In genomic region chr1:177780096-177780700, GRCh38 we compare ENCODE assay signal across 9 cellular contexts.
A peak's percentile ranks its signal among the peaks of the same experiment; 100 is the strongest.
DNase-seq lines count a peak whose midpoint lies in the region; FAIRE-seq and TF ChIP-seq lines count a peak whose summit lies in the region.
"Had no signal": no experiment of that assay in that cellular context is flagged by ENCODE, and none has a peak within 500 bp of the region (broad histone marks: within the 10 kb centered on the region; RNA-seq: fewer than 3 reads in every experiment).

No MANE protein-coding gene starts in this region.

- no peak overlapping the region for H3K27ac ChIP-seq in endothelial cell of umbilical vein (ENCODE audit: insufficient read depth, low read depth, low read length)
- H3K27ac ChIP-seq in neural cell (ENCODE audit: low read length) = no peak overlapping the region

- H3K4me2 ChIP-seq in endothelial cell of umbilical vein (ENCODE audit: insufficient read depth, low read length) (no peak overlapping the region), neural cell (ENCODE audit: low read length) (no peak overlapping the region)

- H3K36me3 Mint-ChIP-seq in activated CD4-positive, alpha-beta T cell treated with anti-CD3 and anti-CD28 coated beads, Interleukin-2, amount 10 ng/mL, durations not matched to agents 24 days and 14 days (ENCODE audit: low read depth) = no peaks in the 10 kb centered on the region

- H2AFZ ChIP-seq in endothelial cell of umbilical vein (ENCODE audit: low read depth, low read length) = no peak overlapping the region
- H2AFZ ChIP-seq in neural cell (ENCODE audit: low read depth, low read length) = no peak overlapping the region

- DNase-seq in Daoy (ENCODE audit: low read depth) = peak; percentile 13
- peak; percentile 29 for DNase-seq in HT1080 (ENCODE audit: low read depth)
- peak; percentile 10 to 33 for DNase-seq in NOMO-1 (lab: John Stamatoyannopoulos, UW; ENCODE audit: unreplicated experiment in 2 of 2)
- peak; percentile 45 for DNase-seq in endothelial cell of umbilical vein (ENCODE audit: low read depth, low spot score)
- no peak for DNase-seq in activated CD4-positive, alpha-beta T cell treated with anti-CD3 and anti-CD28 coated beads, Interleukin-2, amount 10 ng/mL, durations not matched to agents 24 days and 14 days
- no peak for DNase-seq in stimulated activated CD4-positive, alpha-beta T cell treated with anti-CD3 and anti-CD28 coated beads, Interleukin-4, amount 100 ng/mL, for 4 hours
- DNase-seq in stimulated activated CD4-positive, alpha-beta T cell treated with anti-CD3 and anti-CD28 coated beads, Interleukin-4, amount 100 ng/mL, for 24 hours = no peak

- no peaks in the 10 kb centered on the region for H3K9me2 ChIP-seq in neural cell (ENCODE audit: insufficient read depth, low read length)

- H3F3A ChIP-seq in neural cell (ENCODE audit: insufficient read depth, low read length, poor library complexity, severe bottlenecking) = no peaks in the 10 kb centered on the region

- H4K20me1 ChIP-seq in endothelial cell of umbilical vein (replicated peaks; ENCODE audit: control insufficient read depth, extremely low read depth, insufficient read depth, low read length) (no peaks in the 10 kb centered on the region), neural cell (ENCODE audit: insufficient read depth) (no peaks in the 10 kb centered on the region)

- H3K27me3 Mint-ChIP-seq in activated CD4-positive, alpha-beta T cell treated with anti-CD3 and anti-CD28 coated beads, Interleukin-2, amount 10 ng/mL, durations not matched to agents 24 days and 14 days = no peaks in the 10 kb centered on the region

- no TSS peak for BruUV-seq in endothelial cell of umbilical vein (replicated peaks; lab: Mats Ljungman, UMichigan)

- H3K4me3 ChIP-seq in endothelial cell of umbilical vein (replicated peaks in 1 of 3; ENCODE audit: insufficient read depth in 1 of 3, low read depth in 1 of 3, low read length in 3 of 3) = no peak overlapping the region
- no peak overlapping the region for H3K4me3 ChIP-seq in neural cell (ENCODE audit: low read length)
- H3K4me3 ChIP-seq: K562 had no signal

- CTCF ChIA-PET in endothelial cell of umbilical vein (lab: Charles Lee) = interaction anchor here (0.7 to 2.9 kb wide), 6 partner anchors 11 to 888 kb away, joined by 3 to 19 read pairs (median 4); no protein-coding TSS in a partner anchor

- no peak overlapping the region for H3K9ac ChIP-seq in endothelial cell of umbilical vein (replicated peaks; ENCODE audit: extremely low read depth, insufficient read depth, low read length)
- H3K9ac ChIP-seq in neural cell (ENCODE audit: low read length) = no peak overlapping the region

- intact Hi-C loops in endothelial cell of umbilical vein (cut with micrococcal nuclease) = loop anchor here (1.0 to 10.0 kb wide), 4 partner anchors 147 to 595 kb away; no protein-coding TSS in a partner anchor
- intact Hi-C loops in activated CD4-positive, alpha-beta T cell treated with anti-CD3 and anti-CD28 coated beads, Interleukin-2, amount 10 ng/mL, durations not matched to agents 24 days and 14 days (cut with micrococcal nuclease) = no loop called here

- H3K9me3 ChIP-seq in endothelial cell of umbilical vein (replicated peaks; ENCODE audit: control insufficient read depth, insufficient read depth, low read length) = no peaks in the 10 kb centered on the region
- H3K9me3 ChIP-seq in neural cell (ENCODE audit: low read length) = no peaks in the 10 kb centered on the region

- peak; percentile 42 for FAIRE-seq in endothelial cell of umbilical vein (lab: Jason Lieb, UNC)
- FAIRE-seq: K562 had no signal

- H3K27ac Mint-ChIP-seq in activated CD4-positive, alpha-beta T cell treated with anti-CD3 and anti-CD28 coated beads, Interleukin-2, amount 10 ng/mL, durations not matched to agents 24 days and 14 days = no peak overlapping the region

- TF ChIP-seq CTCF in endothelial cell of umbilical vein (IDR thresholded peaks at IDR 0.05; ENCODE audit: extremely low read depth in 1 of 2, insufficient read depth in 1 of 2, low read depth in 1 of 2, low read length in 2 of 2) (peak in 1 of 2 donors; percentile 19), neural cell (IDR thresholded peaks at IDR 0.05; ENCODE audit: poor library complexity, severe bottlenecking) (peak; percentile 80)

- TF ChIP-seq POLR2A in endothelial cell of umbilical vein (IDR thresholded peaks at IDR 0.05; ENCODE audit: low read depth, low read length) = no peak

- POLR2A ChIA-PET in endothelial cell of umbilical vein (lab: Charles Lee) = no interaction called here

- H3K4me3 Mint-ChIP-seq in activated CD4-positive, alpha-beta T cell treated with anti-CD3 and anti-CD28 coated beads, Interleukin-2, amount 10 ng/mL, durations not matched to agents 24 days and 14 days = no peak overlapping the region

- peak; percentile 82 for TF ChIP-seq RAD21 in neural cell (conservative IDR thresholded peaks at IDR 0.05)

- H3K9me3 Mint-ChIP-seq in activated CD4-positive, alpha-beta T cell treated with anti-CD3 and anti-CD28 coated beads, Interleukin-2, amount 10 ng/mL, durations not matched to agents 24 days and 14 days = peaks cover 5% of the 10 kb centered on the region

- dilution Hi-C loops in endothelial cell of umbilical vein (cut with MboI; ENCODE audit: extremely low pct_ligation_motif_present, low sequenced_read_pairs) = no loop called here

- H3K9me1 ChIP-seq in endothelial cell of umbilical vein (replicated peaks; ENCODE audit: control insufficient read depth, extremely low read depth, insufficient read depth, low read length) = no peaks in the 10 kb centered on the region

- peaks cover 4% of the 10 kb centered on the region for H3K4me1 ChIP-seq in endothelial cell of umbilical vein (ENCODE audit: control insufficient read depth, extremely low read depth, insufficient read depth, low read length)

- no peak for TF ChIP-seq EP300 in neural cell (conservative IDR thresholded peaks at IDR 0.05; ENCODE audit: poor library complexity, severe bottlenecking)

- no peaks in the 10 kb centered on the region for H3K4me1 Mint-ChIP-seq in activated CD4-positive, alpha-beta T cell treated with anti-CD3 and anti-CD28 coated beads, Interleukin-2, amount 10 ng/mL, durations not matched to agents 24 days and 14 days

- no peaks in the 10 kb centered on the region for H3K36me3 ChIP-seq in endothelial cell of umbilical vein (ENCODE audit: control insufficient read depth in 2 of 2, extremely low read depth in 1 of 2, insufficient read depth in 2 of 2, low read length in 2 of 2)
- no peaks in the 10 kb centered on the region for H3K36me3 ChIP-seq in neural cell (ENCODE audit: insufficient read depth, low read length)

- H3K27me3 ChIP-seq in endothelial cell of umbilical vein (ENCODE audit: control insufficient read depth in 2 of 2, insufficient read depth in 2 of 2, low read length in 2 of 2) (no peaks in the 10 kb centered on the region), neural cell (ENCODE audit: insufficient read depth, low read depth, low read length) (no peaks in the 10 kb centered on the region)

- H3K79me2 ChIP-seq in endothelial cell of umbilical vein (ENCODE audit: control insufficient read depth, insufficient read depth, low read length) = no peaks in the 10 kb centered on the region
- no peaks in the 10 kb centered on the region for H3K79me2 ChIP-seq in neural cell (replicated peaks; ENCODE audit: insufficient read depth, low read length)

TF ChIP-seq in endothelial cell of umbilical vein, 7 proteins besides CTCF, POLR2A, EP300 and RAD21:
- TF ChIP-seq EZH2 (IDR thresholded peaks at IDR 0.05; ENCODE audit: borderline replicate concordance, low read depth, low read length, severe bottlenecking) (no peak), POLR2AphosphoS5 (IDR thresholded peaks at IDR 0.05; ENCODE audit: insufficient read depth, low read depth, low read length) (no peak), MYC (IDR thresholded peaks at IDR 0.05; ENCODE audit: low read depth, low read length) (no peak), JUN (IDR thresholded peaks at IDR 0.05; ENCODE audit: borderline replicate concordance, insufficient read depth, insufficient read length, low read depth) (no peak), GATA2 (IDR thresholded peaks at IDR 0.05; ENCODE audit: insufficient read depth, insufficient read length, low read depth, low read length) (no peak), FOS (IDR thresholded peaks at IDR 0.05; ENCODE audit: borderline replicate concordance, insufficient read depth, low read length) (no peak)
- TF ChIP-seq, protein P1, sequence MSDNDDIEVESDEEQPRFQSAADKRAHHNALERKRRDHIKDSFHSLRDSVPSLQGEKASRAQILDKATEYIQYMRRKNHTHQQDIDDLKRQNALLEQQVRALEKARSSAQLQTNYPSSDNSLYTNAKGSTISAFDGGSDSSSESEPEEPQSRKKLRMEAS (IDR thresholded peaks at IDR 0.05; ENCODE audit: insufficient read depth, insufficient read length) = no peak

TF ChIP-seq in neural cell, 6 proteins besides CTCF, POLR2A, EP300 and RAD21:
- TF ChIP-seq EZH2 (IDR thresholded peaks at IDR 0.05; ENCODE audit: borderline replicate concordance, insufficient read depth, low read length, poor library complexity, severe bottlenecking) (no peak), SMC3 (conservative IDR thresholded peaks at IDR 0.05; ENCODE audit: poor library complexity) (peak; percentile 82), MXI1 (conservative IDR thresholded peaks at IDR 0.05; ENCODE audit: poor library complexity, severe bottlenecking) (peak; percentile 22), TAF1 (IDR thresholded peaks at IDR 0.05; ENCODE audit: low read depth) (no peak)

Comparison
In these comparisons a context has a peak if more than half of its experiments do, and no peak if none do; other contexts are left out.
1. DNase-seq: peak in Daoy (single experiment), HT1080 (single experiment), NOMO-1 (2 of 2) and endothelial cell of umbilical vein (single experiment); none in activated CD4-positive, alpha-beta T cell treated with anti-CD3 and anti-CD28 coated beads, Interleukin-2, amount 10 ng/mL, durations not matched to agents 24 days and 14 days (single experiment), stimulated activated CD4-positive, alpha-beta T cell treated with anti-CD3 and anti-CD28 coated beads, Interleukin-4, amount 100 ng/mL, for 4 hours (0 of 2) and stimulated activated CD4-positive, alpha-beta T cell treated with anti-CD3 and anti-CD28 coated beads, Interleukin-4, amount 100 ng/mL, for 24 hours (single experiment).